Comparison of ENCODE assay signal across 15 cellular contexts in genomic region chr10:49649294-49649693, GRCh38. TPM values are rescaled to one million over a fixed set of nuclear protein-coding genes. Genes with fewer than 3 reads are reported as not detected.
DNase-seq lines count a peak whose midpoint lies in the region; FAIRE-seq and TF ChIP-seq lines count a peak whose summit lies in the region.
"Had no signal": no experiment of that assay in that cellular context is flagged by ENCODE, and none has a peak within 500 bp of the region (broad histone marks: within the 10 kb centered on the region; RNA-seq: fewer than 3 reads in every experiment).

No MANE protein-coding gene starts in this region.

- DNase-seq in GM23248: peak; percentile 14
- DNase-seq in WERI-Rb-1: no peak
- DNase-seq in left kidney (ENCODE audit: low read depth, low spot score): peak; percentile 36
- no peak for DNase-seq in NCI-H2107 treated with DMSO at 0.1 percent for 48 hours (lab: John Stamatoyannopoulos, UW; ENCODE audit: unreplicated experiment)
- no peak for DNase-seq in NCI-H2227 treated with DMSO at 0.1 percent for 48 hours (lab: John Stamatoyannopoulos, UW)
- DNase-seq in hypothalamus (lab: John Stamatoyannopoulos, UW): no peak
- DNase-seq in frontal cortex (ENCODE audit: low spot score in 2 of 2): no peak
- DNase-seq: COR-L47, esophagus squamous epithelium, NCI-H510A treated with DMSO at 0.1 percent for 48 hours, T-helper 9 cell had no signal

- peak overlapping the region; percentile 85 for H3K27ac ChIP-seq in DOHH2 (ENCODE audit: low read depth, low read length)
- no peak overlapping the region for H3K27ac ChIP-seq in GM23248
- H3K27ac ChIP-seq in WERI-Rb-1: no peak overlapping the region
- H3K27ac ChIP-seq: esophagus squamous epithelium had no signal

- H3K4me3 ChIP-seq in DOHH2 (ENCODE audit: low read length) (peak overlapping the region; percentile 67), GM23248 (no peak overlapping the region), WERI-Rb-1 (ENCODE audit: low read depth, low read length) (no peak overlapping the region)
- H3K4me3 ChIP-seq: esophagus squamous epithelium, lung had no signal

- H3K4me1 ChIP-seq in DOHH2 (ENCODE audit: control insufficient read depth, low read length) (peaks cover 53% of the 10 kb centered on the region), GM23248 (ENCODE audit: insufficient read depth) (no peaks in the 10 kb centered on the region)
- H3K4me1 ChIP-seq: esophagus squamous epithelium had no signal

- H3K79me2 ChIP-seq in DOHH2 (ENCODE audit: control insufficient read depth, low read length): no peaks in the 10 kb centered on the region
- no peaks in the 10 kb centered on the region for H3K79me2 ChIP-seq in GM23248 (ENCODE audit: insufficient read depth)

- H3K27me3 ChIP-seq in DOHH2 (ENCODE audit: control insufficient read depth, low read length): no peaks in the 10 kb centered on the region
- H3K27me3 ChIP-seq in GM23248 (replicated peaks; ENCODE audit: insufficient read depth): peaks cover 50% of the 10 kb centered on the region
- H3K27me3 ChIP-seq in WERI-Rb-1 (ENCODE audit: insufficient read depth, low read depth, severe bottlenecking): no peaks in the 10 kb centered on the region

- FAIRE-seq in frontal cortex (lab: Jason Lieb, UNC): no peak

- H3K9me3 ChIP-seq in DOHH2 (ENCODE audit: control insufficient read depth, insufficient read depth, low read length): no peaks in the 10 kb centered on the region
- H3K9me3 ChIP-seq in GM23248 (ENCODE audit: low read depth): no peaks in the 10 kb centered on the region
- H3K9me3 ChIP-seq in WERI-Rb-1 (ENCODE audit: severe bottlenecking): no peaks in the 10 kb centered on the region
- H3K9me3 ChIP-seq: esophagus squamous epithelium had no signal

- H3K4me2 ChIP-seq in DOHH2 (ENCODE audit: low read length) (peak overlapping the region; percentile 80), GM23248 (ENCODE audit: unreplicated experiment) (no peak overlapping the region)

- no peaks in the 10 kb centered on the region for H3K36me3 ChIP-seq in DOHH2 (ENCODE audit: control insufficient read depth, low read length)
- H3K36me3 ChIP-seq in GM23248 (ENCODE audit: low read depth): no peaks in the 10 kb centered on the region
- no peaks in the 10 kb centered on the region for H3K36me3 ChIP-seq in WERI-Rb-1
- H3K36me3 ChIP-seq: esophagus squamous epithelium had no signal

- in situ Hi-C loops in GM23248 (cut with MboI): no loop called here

- WGBS in GM23248 (ENCODE audit: low coverage in 1 of 2, low lambda C conversion rate in 2 of 2, missing lambda C conversion rate in 2 of 2), 2 experiments: 15 to 16% methylated on average over 17 of the region's 17 CpGs

- H3K9me2 ChIP-seq in DOHH2 (replicated peaks; ENCODE audit: control insufficient read depth, low read length) (no peaks in the 10 kb centered on the region), GM23248 (ENCODE audit: insufficient read depth) (no peaks in the 10 kb centered on the region)

- no peak for TF ChIP-seq CTCF in DOHH2 (IDR thresholded peaks at IDR 0.05; ENCODE audit: low read depth, low read length, poor library complexity, severe bottlenecking)
- TF ChIP-seq CTCF in WERI-Rb-1 (IDR thresholded peaks at IDR 0.05; ENCODE audit: low read depth, low read length): 0 out of 2 replicates have a peak, but pooled peaks have one; percentile 2

- peaks cover 4% of the 10 kb centered on the region; the same call in 1 of the 2 replicates for H3F3A ChIP-seq in DOHH2 (ENCODE audit: control insufficient read depth, insufficient read depth)
- no peaks in the 10 kb centered on the region for H3F3A ChIP-seq in GM23248 (ENCODE audit: insufficient read depth)

- H3K9ac ChIP-seq in GM23248: no peak overlapping the region

- H2AFZ ChIP-seq in GM23248: no peak overlapping the region

- H4K20me1 ChIP-seq in DOHH2 (ENCODE audit: control insufficient read depth, insufficient read depth, low read depth, low read length): no peaks in the 10 kb centered on the region
- H4K20me1 ChIP-seq in GM23248 (ENCODE audit: insufficient read depth): no peaks in the 10 kb centered on the region

RNA-seq across cellular contexts. Expression of gene C10orf53, which starts 30.2 kb away (rescaled TPM):
- total RNA-seq in GM23248 (2014; rRNA removed; shearing (Covaris generic)): not detected in 2 replicates
- polyA plus RNA-seq in GM23248 (2016; fragmentation: Nextera tagmentation; extraction: Ambion mirVana): not detected in 2 replicates
- not detected for total RNA-seq in frontal cortex
- total RNA-seq: aorta, esophagus squamous epithelium, renal cortical epithelial cell had no signal
- polyA plus RNA-seq: aorta, lung had no signal

RNA-seq across cellular contexts. Expression of gene CHAT, which starts 35.5 kb away (rescaled TPM):
- not detected in 2 replicates for total RNA-seq in GM23248 (2014; rRNA removed; shearing (Covaris generic))
- polyA plus RNA-seq in GM23248 (2016; fragmentation: Nextera tagmentation; extraction: Ambion mirVana): not detected in 2 replicates
- not detected for total RNA-seq in frontal cortex
- total RNA-seq: aorta, esophagus squamous epithelium, lung, renal cortical epithelial cell had no signal
- polyA plus RNA-seq: aorta, lung had no signal

RNA-seq across cellular contexts. Expression of gene SLC18A3, which starts 39.2 kb away (rescaled TPM):
- not detected in 2 replicates for total RNA-seq in GM23248 (2014; rRNA removed; shearing (Covaris generic))
- not detected in 2 replicates for polyA plus RNA-seq in GM23248 (2016; fragmentation: Nextera tagmentation; extraction: Ambion mirVana)
- total RNA-seq in frontal cortex: under 0.01 TPM
- total RNA-seq: aorta, esophagus squamous epithelium, lung had no signal
- polyA plus RNA-seq: aorta, lung had no signal

Comparison
In these comparisons a context has a peak if more than half of its experiments do, and no peak if none do; other contexts are left out.
1. DNase-seq: peak in GM23248 (single experiment) and left kidney (single experiment); none in WERI-Rb-1 (single experiment), NCI-H2107 treated with DMSO at 0.1 percent for 48 hours (single experiment), NCI-H2227 treated with DMSO at 0.1 percent for 48 hours (single experiment), hypothalamus (0 of 51) and frontal cortex (0 of 2).